Comparison of ENCODE assay signal across 4 cellular contexts in genomic region chr15:36964626-36965025, GRCh38.
"Had no signal": no experiment of that assay in that cellular context is flagged by ENCODE, and none has a peak within 500 bp of the region (broad histone marks: within the 10 kb centered on the region; RNA-seq: fewer than 3 reads in every experiment).

No MANE protein-coding gene starts in this region.

- ATAC-seq: GM23338 had no signal

- H3K4me3 ChIP-seq: GM23338 had no signal

- DNase-seq: H9, HCEC 1CT, IMR-90 had no signal
